In the genomic region with DNA sequence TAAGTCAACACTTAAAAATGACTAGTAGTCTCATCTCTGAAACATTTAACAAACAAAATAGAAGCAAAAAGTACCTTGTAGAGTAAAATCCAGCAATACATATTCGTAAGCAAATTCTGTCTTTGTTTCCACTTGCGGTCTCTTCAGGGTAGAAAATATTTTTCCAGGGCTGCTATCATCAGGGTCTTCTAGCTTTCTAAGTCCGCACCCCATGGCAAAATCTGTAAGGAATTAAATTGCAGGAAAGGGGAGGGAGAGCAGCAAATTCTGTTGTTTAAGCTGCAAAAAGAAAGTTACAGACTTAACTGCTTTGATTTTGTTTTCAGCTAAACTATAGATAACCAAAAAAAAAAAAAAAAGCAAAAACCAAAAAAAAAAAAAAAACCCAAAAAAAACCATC, we compare ENCODE assay signal across 11 cellular contexts. TPM values are rescaled to one million over a fixed set of nuclear protein-coding genes. Genes with fewer than 3 reads are reported as not detected.
DNase-seq lines count a peak whose midpoint lies in the region; ATAC-seq and TF ChIP-seq lines count a peak whose summit lies in the region.
"Had no signal": no experiment of that assay in that cellular context is flagged by ENCODE, and none has a peak within 500 bp of the region (broad histone marks: within the 10 kb centered on the region; RNA-seq: fewer than 3 reads in every experiment).

A gene with protein sequence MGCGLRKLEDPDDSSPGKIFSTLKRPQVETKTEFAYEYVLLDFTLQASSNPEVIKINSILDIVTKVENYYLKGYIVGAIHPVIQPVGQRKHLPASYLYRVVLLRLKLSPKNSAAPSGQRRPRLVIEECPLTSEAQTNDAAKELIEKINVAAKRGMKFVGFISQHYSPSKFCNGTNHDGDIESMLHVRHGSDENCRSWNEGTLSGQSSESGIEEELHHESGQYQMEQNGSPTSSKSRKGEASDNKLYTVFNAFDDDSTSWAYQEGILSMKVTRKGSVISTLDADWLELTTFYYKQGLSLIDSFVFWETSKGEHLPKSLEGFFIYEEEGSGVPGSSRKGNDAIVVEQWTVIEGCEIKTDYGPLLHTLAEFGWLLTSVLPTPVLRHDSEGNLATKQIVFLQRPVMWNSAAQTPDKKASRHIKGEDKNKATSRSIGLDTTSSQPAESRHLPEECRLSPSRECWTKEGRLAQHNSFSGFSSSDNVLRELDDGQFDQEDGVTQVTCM (minus strand): TSS at position 342 of the 400 bp plus-strand sequence. CDS start 129 bp downstream, at position 213.

- intact Hi-C loops in gastrocnemius medialis (cut with DNase I; ENCODE audit: low total_unique reads) = no loop called here

- H3K36me3 ChIP-seq in H7 (replicated peaks; ENCODE audit: control insufficient read depth, insufficient read depth, low read length) = no peaks in the 10 kb centered on the region
- no peaks in the 10 kb centered on the region for H3K36me3 ChIP-seq in gastrocnemius medialis

- H3K4me3 ChIP-seq in H7 (ENCODE audit: insufficient read depth, low read depth, low read length) (peak within 1 kb of the TSS; percentile 11; the same call in 1 of the 2 replicates), gastrocnemius medialis (peak within 1 kb of the TSS; percentile 44 to 55 (median 47))

- peaks cover 4% of the 10 kb centered on the region for H3K9me3 Mint-ChIP-seq in chondrocyte (ENCODE audit: low read depth)

- H3K27me3 ChIP-seq in H7 (ENCODE audit: control insufficient read depth, insufficient read depth, low read length) (no peaks in the 10 kb centered on the region), layer of hippocampus (ENCODE audit: control insufficient read depth, insufficient read depth, low read length) (no peaks in the 10 kb centered on the region), gastrocnemius medialis (no peaks in the 10 kb centered on the region)

- no peak for TF ChIP-seq POLR2A in gastrocnemius medialis (IDR thresholded peaks at IDR 0.05)

- H3K4me1 ChIP-seq in gastrocnemius medialis = peaks cover 0 to 4% of the 10 kb centered on the region in 2 donors

- no peak for DNase-seq in H7
- no peak for DNase-seq in chondrocyte (ENCODE audit: low spot score)
- DNase-seq in gastrocnemius medialis = no peak
- DNase-seq in epidermal melanocyte (ENCODE audit: insufficient read length, low spot score) = no peak
- DNase-seq in SW480 (ENCODE audit: low spot score) = no peak
- no peak for DNase-seq in stimulated activated CD4-positive, alpha-beta T cell treated with anti-CD3 and anti-CD28 coated beads, Interleukin-4, amount 100 ng/mL, for 24 hours
- DNase-seq: activated CD8-positive, alpha-beta memory T cell treated with anti-CD3 and anti-CD28 coated beads, Interleukin-2, amount 50 U/mL, for 48 hours; COR-L47; RPMI8226 had no signal

- ATAC-seq in gastrocnemius medialis = no peak
- ATAC-seq in HG03108 (IDR thresholded peaks at IDR 0.05; ENCODE audit: unreplicated experiment) = no peak

- in situ Hi-C loops in gastrocnemius medialis (cut with MboI; ENCODE audit: low sequenced_read_pairs in 4 of 4) = no loop called here

- no peak for TF ChIP-seq CTCF in chondrocyte (IDR thresholded peaks at IDR 0.05)
- TF ChIP-seq CTCF in gastrocnemius medialis (IDR thresholded peaks at IDR 0.05 in 4 of 5, conservative IDR thresholded peaks at IDR 0.05 in 1 of 5) = no peak

- H3K4me1 Mint-ChIP-seq in chondrocyte (ENCODE audit: low read depth) = peaks cover 50% of the 10 kb centered on the region

- peaks cover 4% of the 10 kb centered on the region for H3K36me3 Mint-ChIP-seq in chondrocyte (ENCODE audit: low read depth)

- H3K27ac ChIP-seq in layer of hippocampus (ENCODE audit: low read depth, low read length) (peak within 1 kb of the TSS; percentile 89), gastrocnemius medialis (peak within 1 kb of the TSS; percentile 45 to 71 (median 63))

- no peaks in the 10 kb centered on the region for H3K27me3 Mint-ChIP-seq in chondrocyte (ENCODE audit: low read depth)

- H3K9me3 ChIP-seq in gastrocnemius medialis = no peaks in the 10 kb centered on the region

- peak within 1 kb of the TSS; percentile 73 for H3K4me3 Mint-ChIP-seq in chondrocyte (ENCODE audit: unreplicated experiment)

- H3K27ac Mint-ChIP-seq in chondrocyte (ENCODE audit: unreplicated experiment) = peak within 1 kb of the TSS; percentile 98

RNA-seq across cellular contexts. Expression of the gene that starts here (rescaled TPM):
- 3.2 and 3.4 TPM in 2 replicates for total RNA-seq in H7 (2014; rRNA removed; shearing (Covaris generic))
- 11.5 to 28.5 TPM (median 13.6 TPM) in 3 replicates for total RNA-seq in chondrocyte
- total RNA-seq in gastrocnemius medialis = 1 to 10 TPM; 1.1 to 6.3 (median 3.2) TPM
